1 cellular context compared by ENCODE assay signal in the genomic region with DNA sequence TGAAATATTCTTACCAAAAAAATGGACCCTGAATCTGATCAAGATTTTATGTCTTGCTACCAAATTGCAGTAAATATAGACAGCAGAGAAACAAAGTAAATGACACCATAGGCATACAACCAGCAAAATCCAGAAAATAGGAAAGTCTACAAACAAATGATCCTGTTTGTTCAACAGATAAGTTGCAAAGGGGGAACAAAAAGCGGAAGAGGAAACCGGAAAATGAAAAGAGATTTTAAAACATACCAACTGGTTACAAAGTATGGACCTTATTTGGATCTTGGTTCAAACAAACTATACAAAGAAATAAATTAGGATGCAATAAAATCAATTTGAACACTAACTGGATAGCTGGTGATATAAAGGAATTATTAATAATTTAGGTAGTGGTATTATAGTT.
TF ChIP-seq lines count a peak whose summit lies in the region.

No MANE protein-coding gene starts in this region.

TF ChIP-seq in K562, 482 proteins besides CTCF, POLR2A, EP300 and RAD21 (continued from another document):
- TF ChIP-seq, protein P1, sequence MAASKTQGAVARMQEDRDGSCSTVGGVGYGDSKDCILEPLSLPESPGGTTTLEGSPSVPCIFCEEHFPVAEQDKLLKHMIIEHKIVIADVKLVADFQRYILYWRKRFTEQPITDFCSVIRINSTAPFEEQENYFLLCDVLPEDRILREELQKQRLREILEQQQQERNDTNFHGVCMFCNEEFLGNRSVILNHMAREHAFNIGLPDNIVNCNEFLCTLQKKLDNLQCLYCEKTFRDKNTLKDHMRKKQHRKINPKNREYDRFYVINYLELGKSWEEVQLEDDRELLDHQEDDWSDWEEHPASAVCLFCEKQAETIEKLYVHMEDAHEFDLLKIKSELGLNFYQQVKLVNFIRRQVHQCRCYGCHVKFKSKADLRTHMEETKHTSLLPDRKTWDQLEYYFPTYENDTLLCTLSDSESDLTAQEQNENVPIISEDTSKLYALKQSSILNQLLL (CRISPR knock-in tag; IDR thresholded peaks at IDR 0.05; ENCODE audit: borderline replicate concordance): no peak
- TF ChIP-seq, protein P2, sequence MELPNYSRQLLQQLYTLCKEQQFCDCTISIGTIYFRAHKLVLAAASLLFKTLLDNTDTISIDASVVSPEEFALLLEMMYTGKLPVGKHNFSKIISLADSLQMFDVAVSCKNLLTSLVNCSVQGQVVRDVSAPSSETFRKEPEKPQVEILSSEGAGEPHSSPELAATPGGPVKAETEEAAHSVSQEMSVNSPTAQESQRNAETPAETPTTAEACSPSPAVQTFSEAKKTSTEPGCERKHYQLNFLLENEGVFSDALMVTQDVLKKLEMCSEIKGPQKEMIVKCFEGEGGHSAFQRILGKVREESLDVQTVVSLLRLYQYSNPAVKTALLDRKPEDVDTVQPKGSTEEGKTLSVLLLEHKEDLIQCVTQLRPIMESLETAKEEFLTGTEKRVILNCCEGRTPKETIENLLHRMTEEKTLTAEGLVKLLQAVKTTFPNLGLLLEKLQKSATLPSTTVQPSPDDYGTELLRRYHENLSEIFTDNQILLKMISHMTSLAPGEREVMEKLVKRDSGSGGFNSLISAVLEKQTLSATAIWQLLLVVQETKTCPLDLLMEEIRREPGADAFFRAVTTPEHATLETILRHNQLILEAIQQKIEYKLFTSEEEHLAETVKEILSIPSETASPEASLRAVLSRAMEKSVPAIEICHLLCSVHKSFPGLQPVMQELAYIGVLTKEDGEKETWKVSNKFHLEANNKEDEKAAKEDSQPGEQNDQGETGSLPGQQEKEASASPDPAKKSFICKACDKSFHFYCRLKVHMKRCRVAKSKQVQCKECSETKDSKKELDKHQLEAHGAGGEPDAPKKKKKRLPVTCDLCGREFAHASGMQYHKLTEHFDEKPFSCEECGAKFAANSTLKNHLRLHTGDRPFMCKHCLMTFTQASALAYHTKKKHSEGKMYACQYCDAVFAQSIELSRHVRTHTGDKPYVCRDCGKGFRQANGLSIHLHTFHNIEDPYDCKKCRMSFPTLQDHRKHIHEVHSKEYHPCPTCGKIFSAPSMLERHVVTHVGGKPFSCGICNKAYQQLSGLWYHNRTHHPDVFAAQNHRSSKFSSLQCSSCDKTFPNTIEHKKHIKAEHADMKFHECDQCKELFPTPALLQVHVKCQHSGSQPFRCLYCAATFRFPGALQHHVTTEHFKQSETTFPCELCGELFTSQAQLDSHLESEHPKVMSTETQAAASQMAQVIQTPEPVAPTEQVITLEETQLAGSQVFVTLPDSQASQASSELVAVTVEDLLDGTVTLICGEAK (IDR thresholded peaks at IDR 0.05): 0 out of 2 replicates have a peak, but pooled peaks have one; percentile 24
- TF ChIP-seq, protein P2 (CRISPR knock-in tag; IDR thresholded peaks at IDR 0.05): no peak
- TF ChIP-seq ADNP (tag; IDR thresholded peaks at IDR 0.05) (no peak), THRAP3 (IDR thresholded peaks at IDR 0.05; ENCODE audit: borderline replicate concordance) (no peak), HNRNPLL (IDR thresholded peaks at IDR 0.05; ENCODE audit: low read depth, low read length, poor library complexity, severe bottlenecking) (no peak), TRIM24 (IDR thresholded peaks at IDR 0.05) (no peak), POLR2H (tag; IDR thresholded peaks at IDR 0.05; ENCODE audit: low read depth) (0 out of 2 replicates have a peak, but pooled peaks have one; percentile 30), SREBF2 (CRISPR knock-in tag; IDR thresholded peaks at IDR 0.05) (no peak), ZNF263 (CRISPR knock-in tag; IDR thresholded peaks at IDR 0.05; ENCODE audit: borderline replicate concordance) (no peak), PRMT5 (CRISPR knock-in tag; IDR thresholded peaks at IDR 0.05) (no peak), ZNF347 (CRISPR knock-in tag; IDR thresholded peaks at IDR 0.05; ENCODE audit: low read depth) (no peak), MIER1 (IDR thresholded peaks at IDR 0.05; ENCODE audit: low read depth) (no peak)
- TF ChIP-seq, protein P3, sequence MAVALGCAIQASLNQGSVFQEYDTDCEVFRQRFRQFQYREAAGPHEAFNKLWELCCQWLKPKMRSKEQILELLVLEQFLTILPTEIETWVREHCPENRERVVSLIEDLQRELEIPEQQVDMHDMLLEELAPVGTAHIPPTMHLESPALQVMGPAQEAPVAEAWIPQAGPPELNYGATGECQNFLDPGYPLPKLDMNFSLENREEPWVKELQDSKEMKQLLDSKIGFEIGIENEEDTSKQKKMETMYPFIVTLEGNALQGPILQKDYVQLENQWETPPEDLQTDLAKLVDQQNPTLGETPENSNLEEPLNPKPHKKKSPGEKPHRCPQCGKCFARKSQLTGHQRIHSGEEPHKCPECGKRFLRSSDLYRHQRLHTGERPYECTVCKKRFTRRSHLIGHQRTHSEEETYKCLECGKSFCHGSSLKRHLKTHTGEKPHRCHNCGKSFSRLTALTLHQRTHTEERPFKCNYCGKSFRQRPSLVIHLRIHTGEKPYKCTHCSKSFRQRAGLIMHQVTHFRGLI (CRISPR knock-in tag; IDR thresholded peaks at IDR 0.05): no peak
- TF ChIP-seq, protein P4, sequence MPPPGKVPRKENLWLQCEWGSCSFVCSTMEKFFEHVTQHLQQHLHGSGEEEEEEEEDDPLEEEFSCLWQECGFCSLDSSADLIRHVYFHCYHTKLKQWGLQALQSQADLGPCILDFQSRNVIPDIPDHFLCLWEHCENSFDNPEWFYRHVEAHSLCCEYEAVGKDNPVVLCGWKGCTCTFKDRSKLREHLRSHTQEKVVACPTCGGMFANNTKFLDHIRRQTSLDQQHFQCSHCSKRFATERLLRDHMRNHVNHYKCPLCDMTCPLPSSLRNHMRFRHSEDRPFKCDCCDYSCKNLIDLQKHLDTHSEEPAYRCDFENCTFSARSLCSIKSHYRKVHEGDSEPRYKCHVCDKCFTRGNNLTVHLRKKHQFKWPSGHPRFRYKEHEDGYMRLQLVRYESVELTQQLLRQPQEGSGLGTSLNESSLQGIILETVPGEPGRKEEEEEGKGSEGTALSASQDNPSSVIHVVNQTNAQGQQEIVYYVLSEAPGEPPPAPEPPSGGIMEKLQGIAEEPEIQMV (tag; conservative IDR thresholded peaks at IDR 0.05; ENCODE audit: low read depth): 0 out of 2 replicates have a peak, but pooled peaks have one; percentile 18
